Comparison of ENCODE assay signal across 15 cellular contexts in the genomic region with DNA sequence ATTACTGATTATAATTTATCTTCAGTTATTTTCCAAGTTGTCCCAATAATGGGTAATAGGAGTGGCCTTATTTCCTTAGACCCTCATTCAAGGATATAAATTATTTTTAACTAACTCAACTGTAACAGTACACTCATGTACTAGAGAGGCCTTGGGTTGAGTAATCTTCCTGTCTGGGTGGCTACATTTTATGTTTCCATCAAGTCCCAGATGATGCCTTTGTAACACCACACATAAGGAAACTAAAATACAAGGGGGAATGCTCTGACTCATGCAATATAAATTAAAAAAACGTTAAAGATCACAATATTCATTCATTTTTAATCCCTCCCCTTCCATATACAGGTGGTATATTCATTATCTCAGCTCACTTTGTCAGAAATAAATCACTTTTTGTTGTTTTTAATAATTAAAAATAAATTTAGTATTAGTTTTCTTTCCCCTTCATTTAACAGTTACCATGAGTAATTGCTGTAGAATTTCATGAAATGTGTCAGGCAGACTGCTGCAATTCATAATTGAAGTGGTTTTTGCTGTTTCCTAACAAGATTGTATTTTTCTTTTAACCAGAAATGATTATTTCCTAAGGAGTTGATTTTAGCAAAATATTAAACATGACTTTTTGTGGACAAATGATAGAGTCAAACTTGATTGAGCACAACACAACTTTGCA.
DNase-seq lines count a peak whose midpoint lies in the region; ATAC-seq and TF ChIP-seq lines count a peak whose summit lies in the region.
"Had no signal": no experiment of that assay in that cellular context is flagged by ENCODE, and none has a peak within 500 bp of the region (broad histone marks: within the 10 kb centered on the region; RNA-seq: fewer than 3 reads in every experiment).

No MANE protein-coding gene starts in this region.

- CTCF ChIA-PET in MCF 10A (lab: Yijun Ruan, JAX), result no interaction called here

- peak overlapping the region; percentile 12 for H3K27ac Mint-ChIP-seq in MCF 10A (ENCODE audit: low read depth, unreplicated experiment)
- H3K27ac Mint-ChIP-seq: mesothelial cell of epicardium had no signal

- POLR2A ChIA-PET in MCF 10A (lab: Yijun Ruan, JAX), result interaction anchor here (0.6 kb wide), 1 partner anchor 62 kb away, joined by 3 read pairs; no protein-coding TSS in a partner anchor

- H3K9me3 Mint-ChIP-seq in MCF 10A (ENCODE audit: unreplicated experiment), result peaks cover 8% of the 10 kb centered on the region

- intact Hi-C loops in MCF 10A (cut with micrococcal nuclease) (no loop called here), breast epithelium (cut with DNase I; ENCODE audit: low total_unique reads) (no loop called here), prostate gland (cut with DNase I) (no loop called here), left colon (cut with DNase I, micrococcal nuclease) (no loop called here)

- H3K4me1 ChIP-seq in breast epithelium (no peaks in the 10 kb centered on the region), foreskin keratinocyte (peaks cover 14% of the 10 kb centered on the region), prostate gland (replicated peaks) (no peaks in the 10 kb centered on the region)
- H3K4me1 ChIP-seq: right atrium auricular region had no signal

- DNase-seq in MCF 10A (ENCODE audit: unreplicated experiment), result peak; percentile 56
- no peak for DNase-seq in breast epithelium (ENCODE audit: low spot score in 2 of 2)
- DNase-seq in amniotic stem cell (lab: John Stamatoyannopoulos, UW), result peak; percentile 36
- DNase-seq in foreskin keratinocyte, result peak; percentile 75 to 88
- DNase-seq in prostate gland (ENCODE audit: low spot score), result no peak
- DNase-seq in NCI-H2107 treated with DMSO at 0.1 percent for 48 hours (lab: John Stamatoyannopoulos, UW; ENCODE audit: unreplicated experiment), result no peak
- no peak for DNase-seq in left colon
- DNase-seq: activated CD4-positive, alpha-beta T cell treated with anti-CD3 and anti-CD28 coated beads for 48 hours; heart left ventricle; NCI-H146 had no signal

- H3K36me3 Mint-ChIP-seq in MCF 10A (ENCODE audit: insufficient read depth, unreplicated experiment), result no peaks in the 10 kb centered on the region

- BruUV-seq in MCF 10A (replicated peaks; lab: Mats Ljungman, UMichigan), result no TSS peak

- H3K4me3 ChIP-seq in breast epithelium (no peak overlapping the region), prostate gland (no peak overlapping the region)
- H3K4me3 ChIP-seq: heart left ventricle, right atrium auricular region, thoracic aorta had no signal

- 30% methylated on average over 1 of the region's 1 CpG for WGBS in prostate gland

- no peak overlapping the region for H3K4me3 Mint-ChIP-seq in MCF 10A (ENCODE audit: unreplicated experiment)
- H3K4me3 Mint-ChIP-seq: central memory CD8-positive, alpha-beta T cell; mesothelial cell of epicardium had no signal

- TF ChIP-seq POLR2A in breast epithelium (IDR thresholded peaks at IDR 0.05) (no peak), prostate gland (IDR thresholded peaks at IDR 0.05) (no peak)

- H3K27me3 Mint-ChIP-seq in MCF 10A (ENCODE audit: insufficient read depth, unreplicated experiment), result no peaks in the 10 kb centered on the region
- H3K27me3 Mint-ChIP-seq: central memory CD8-positive, alpha-beta T cell had no signal

- no peaks in the 10 kb centered on the region for H3K27me3 ChIP-seq in breast epithelium
- H3K27me3 ChIP-seq in foreskin keratinocyte, result no peaks in the 10 kb centered on the region
- H3K27me3 ChIP-seq in prostate gland (replicated peaks; ENCODE audit: insufficient read depth), result no peaks in the 10 kb centered on the region
- H3K27me3 ChIP-seq: heart left ventricle, right atrium auricular region had no signal

- peaks cover 8% of the 10 kb centered on the region for H3K4me1 Mint-ChIP-seq in MCF 10A (ENCODE audit: insufficient read depth, unreplicated experiment)
- H3K4me1 Mint-ChIP-seq: central memory CD8-positive, alpha-beta T cell had no signal

- no peaks in the 10 kb centered on the region for H3K36me3 ChIP-seq in breast epithelium
- no peaks in the 10 kb centered on the region for H3K36me3 ChIP-seq in prostate gland
- H3K36me3 ChIP-seq: heart left ventricle, right atrium auricular region, thoracic aorta had no signal

- ATAC-seq in foreskin keratinocyte (peak; percentile 99), HG02840 (IDR thresholded peaks at IDR 0.05; ENCODE audit: low FRiP score, unreplicated experiment) (no peak), left colon (no peak)

- TF ChIP-seq CTCF in MCF 10A (IDR thresholded peaks at IDR 0.05; ENCODE audit: unreplicated experiment) (no peak), breast epithelium (IDR thresholded peaks at IDR 0.05) (no peak), foreskin keratinocyte (conservative IDR thresholded peaks at IDR 0.05) (no peak), prostate gland (IDR thresholded peaks at IDR 0.05) (no peak)

- H3K27ac ChIP-seq in breast epithelium (no peak overlapping the region), foreskin keratinocyte (peak overlapping the region; percentile 2), prostate gland (no peak overlapping the region)
- H3K27ac ChIP-seq: right atrium auricular region, thoracic aorta had no signal

- peaks cover 0 to 4% of the 10 kb centered on the region in 2 donors for H3K9me3 ChIP-seq in breast epithelium
- H3K9me3 ChIP-seq in prostate gland, result no peaks in the 10 kb centered on the region
- H3K9me3 ChIP-seq: thoracic aorta had no signal

Comparison
In these comparisons a context has a peak if more than half of its experiments do, and no peak if none do; other contexts are left out.
1. DNase-seq: peak in MCF 10A (single experiment), amniotic stem cell (single experiment) and foreskin keratinocyte (2 of 2); none in breast epithelium (0 of 2), prostate gland (single experiment), NCI-H2107 treated with DMSO at 0.1 percent for 48 hours (single experiment) and left colon (0 of 2).